9 cellular contexts compared by ENCODE assay signal in the genomic region with DNA sequence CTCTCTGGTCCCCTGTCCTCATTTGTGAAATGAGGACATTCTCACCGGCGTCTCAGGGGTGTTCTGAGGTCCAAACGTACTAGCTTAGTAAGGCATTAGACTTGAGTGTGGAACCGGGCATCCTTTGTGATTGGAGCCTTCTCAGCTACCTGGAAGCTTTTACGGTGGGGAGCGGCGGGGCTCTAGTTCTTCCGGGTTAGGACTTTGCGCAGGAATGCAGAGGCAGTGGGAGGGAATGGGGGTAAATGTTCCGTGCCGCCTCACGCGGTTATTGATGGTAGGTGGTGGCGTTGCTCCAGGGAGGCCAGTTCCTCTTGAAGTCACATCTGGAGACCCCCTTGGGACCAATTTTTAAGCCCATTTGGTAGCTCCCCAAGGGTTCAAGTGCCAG.
DNase-seq lines count a peak whose midpoint lies in the region; ATAC-seq and TF ChIP-seq lines count a peak whose summit lies in the region.
"Had no signal": no experiment of that assay in that cellular context is flagged by ENCODE, and none has a peak within 500 bp of the region (broad histone marks: within the 10 kb centered on the region; RNA-seq: fewer than 3 reads in every experiment).

No MANE protein-coding gene starts in this region.

- H3K9me3 ChIP-seq in stomach: no peaks in the 10 kb centered on the region
- H3K9me3 ChIP-seq in tibial nerve: no peaks in the 10 kb centered on the region
- H3K9me3 ChIP-seq: MG63 had no signal

- DNase-seq in activated T-cell treated with anti-CD3 and anti-CD28 coated beads, Interleukin-2, amount 50 U/mL, for 72 hours: no peak
- no peak for DNase-seq in activated T-cell treated with anti-CD3 and anti-CD28 coated beads, Interleukin-2, amount 50 U/mL, for 1 hour
- peak; percentile 24 for DNase-seq in amniotic epithelial cell (ENCODE audit: low read depth)
- peak; percentile 46 for DNase-seq in iPS-NIHi11 (ENCODE audit: low spot score)
- DNase-seq in stomach: no peak
- no peak for DNase-seq in tibial nerve (ENCODE audit: low spot score in 2 of 2)
- no peak for DNase-seq in nucleus accumbens (lab: John Stamatoyannopoulos, UW)
- DNase-seq in activated CD8-positive, alpha-beta memory T cell treated with anti-CD3 and anti-CD28 coated beads for 24 hours: no peak
- DNase-seq: MG63 had no signal

- H3K36me3 ChIP-seq in stomach: no peaks in the 10 kb centered on the region
- H3K36me3 ChIP-seq in tibial nerve: peaks cover 0 to 2% (median 0%) of the 10 kb centered on the region in 3 donors
- H3K36me3 ChIP-seq: MG63 had no signal

- H3K4me3 ChIP-seq in stomach (peak overlapping the region in 3 of 4 donors; percentile 1 to 21 (median 15)), tibial nerve (no peak overlapping the region)
- H3K4me3 ChIP-seq: MG63 had no signal

- intact Hi-C loops in stomach (cut with DNase I; ENCODE audit: low total_unique reads): no loop called here

- TF ChIP-seq POLR2A in stomach (IDR thresholded peaks at IDR 0.05) (no peak), tibial nerve (IDR thresholded peaks at IDR 0.05) (no peak)

- peaks cover 9 to 43% (median 33%) of the 10 kb centered on the region in 4 donors for H3K4me1 ChIP-seq in stomach
- peaks cover 0 to 30% (median 10%) of the 10 kb centered on the region in 4 donors for H3K4me1 ChIP-seq in tibial nerve

- H3K27me3 ChIP-seq in stomach (no peaks in the 10 kb centered on the region), tibial nerve (no peaks in the 10 kb centered on the region)
- H3K27me3 ChIP-seq: MG63 had no signal

- peak overlapping the region in 4 of 5 donors; percentile 22 to 64 (median 54) for H3K27ac ChIP-seq in stomach
- no peak overlapping the region for H3K27ac ChIP-seq in tibial nerve

- H3K9me3 Mint-ChIP-seq in activated T-cell treated with anti-CD3 and anti-CD28 coated beads, Interleukin-2, amount 50 U/mL, for 72 hours: no peaks in the 10 kb centered on the region

- H3K36me3 Mint-ChIP-seq in activated T-cell treated with anti-CD3 and anti-CD28 coated beads, Interleukin-2, amount 50 U/mL, for 72 hours (ENCODE audit: insufficient read depth in 2 of 2): no peaks in the 10 kb centered on the region

- TF ChIP-seq CTCF in stomach (IDR thresholded peaks at IDR 0.05): no peak
- no peak for TF ChIP-seq CTCF in tibial nerve (IDR thresholded peaks at IDR 0.05)

- no peak overlapping the region for H3K27ac Mint-ChIP-seq in activated T-cell treated with anti-CD3 and anti-CD28 coated beads, Interleukin-2, amount 50 U/mL, for 72 hours

- peak overlapping the region; percentile 80 to 85 for H3K4me3 Mint-ChIP-seq in activated T-cell treated with anti-CD3 and anti-CD28 coated beads, Interleukin-2, amount 50 U/mL, for 72 hours

- H3K27me3 Mint-ChIP-seq in activated T-cell treated with anti-CD3 and anti-CD28 coated beads, Interleukin-2, amount 50 U/mL, for 72 hours (ENCODE audit: low read depth): no peaks in the 10 kb centered on the region

- TF ChIP-seq EP300 in stomach (IDR thresholded peaks at IDR 0.05) (no peak), tibial nerve (IDR thresholded peaks at IDR 0.05) (no peak)

- no peak for ATAC-seq in activated T-cell treated with anti-CD3 and anti-CD28 coated beads, Interleukin-2, amount 50 U/mL, for 72 hours (replicated peaks in 1 of 2)

- H3K4me1 Mint-ChIP-seq in activated T-cell treated with anti-CD3 and anti-CD28 coated beads, Interleukin-2, amount 50 U/mL, for 72 hours (ENCODE audit: low read depth): peaks cover 33% of the 10 kb centered on the region

- 55 to 77% (median 66%) methylated on average over 14 of the region's 14 CpGs for WGBS in stomach, 5 donors
- 72 to 76% methylated on average over 14 of the region's 14 CpGs for WGBS in tibial nerve, 2 donors

Comparison
In these comparisons a context has a peak if more than half of its experiments do, and no peak if none do; other contexts are left out.
1. DNase-seq: peak in amniotic epithelial cell (single experiment) and iPS-NIHi11 (single experiment); none in activated T-cell treated with anti-CD3 and anti-CD28 coated beads, Interleukin-2, amount 50 U/mL, for 72 hours (0 of 2), activated T-cell treated with anti-CD3 and anti-CD28 coated beads, Interleukin-2, amount 50 U/mL, for 1 hour (single experiment), stomach (single experiment), tibial nerve (0 of 2), nucleus accumbens (0 of 56) and activated CD8-positive, alpha-beta memory T cell treated with anti-CD3 and anti-CD28 coated beads for 24 hours (single experiment).
2. H3K27ac ChIP-seq: peak in stomach (4 of 5); none in tibial nerve (0 of 4).
3. H3K4me3 ChIP-seq: peak in stomach (3 of 4); none in tibial nerve (0 of 4).